In genomic region chr20:49541733-49542513, GRCh38 we compare ENCODE assay signal across 1 cellular context.
TF ChIP-seq lines count a peak whose summit lies in the region.

No MANE protein-coding gene starts in this region.

TF ChIP-seq in K562, 482 proteins besides CTCF, POLR2A, EP300 and RAD21 (continued from another document and continues in another):
- TF ChIP-seq NCOA2 (IDR thresholded peaks at IDR 0.05; ENCODE audit: partially characterized antibody in 2 of 2) (no peak), ZNF274 (IDR thresholded peaks at IDR 0.05; ENCODE audit: borderline replicate concordance, low read depth, low read length) (no peak), RBM14 (IDR thresholded peaks at IDR 0.05; ENCODE audit: borderline replicate concordance, insufficient read depth, low read depth, low read length) (no peak), SIN3A (IDR thresholded peaks at IDR 0.05; ENCODE audit: borderline replicate concordance in 2 of 2, control insufficient read depth in 1 of 2, low read depth in 2 of 2, low read length in 2 of 2) (no peak), ZNF75A (CRISPR knock-in tag; IDR thresholded peaks at IDR 0.05) (no peak), BMI1 (IDR thresholded peaks at IDR 0.05; ENCODE audit: low read length) (no peak), YY1 (IDR thresholded peaks at IDR 0.05; ENCODE audit: borderline replicate concordance in 1 of 3, control insufficient read depth in 1 of 3, extremely low read depth in 1 of 3, insufficient read depth in 3 of 3, insufficient read length in 1 of 3, insufficient replicate concordance in 2 of 3, low read depth in 1 of 3, low read length in 2 of 3) (no peak), SIX5 (IDR thresholded peaks at IDR 0.05; ENCODE audit: borderline replicate concordance in 1 of 2, insufficient read depth in 1 of 2, low read depth in 1 of 2, low read length in 2 of 2) (no peak), TAF15 (IDR thresholded peaks at IDR 0.05; ENCODE audit: low read depth, low read length) (no peak), SAP30 (IDR thresholded peaks at IDR 0.05; ENCODE audit: borderline replicate concordance, insufficient read depth, low read depth, low read length, poor library complexity, severe bottlenecking) (no peak), E2F1 (CRISPR knock-in tag; IDR thresholded peaks at IDR 0.05) (no peak), ZNF778 (CRISPR knock-in tag; IDR thresholded peaks at IDR 0.05) (no peak), SNRNP70 (optimal IDR thresholded peaks at IDR 0.05; ENCODE audit: low read depth, low read length) (no peak), TRIM24 (IDR thresholded peaks at IDR 0.05) (peak; percentile 61 to 66), ZNF592 (IDR thresholded peaks at IDR 0.05) (no peak), RBM39 (optimal IDR thresholded peaks at IDR 0.05; ENCODE audit: low read depth, low read length) (no peak), CREBBP (IDR thresholded peaks at IDR 0.05; ENCODE audit: low read depth, low read length) (no peak), NFIC (IDR thresholded peaks at IDR 0.05) (peak; percentile 23; the same call in 1 of the 2 replicates), ELF2 (CRISPR knock-in tag; IDR thresholded peaks at IDR 0.05) (no peak), ZFP1 (CRISPR knock-in tag; IDR thresholded peaks at IDR 0.05) (no peak), ZNF175 (CRISPR knock-in tag; IDR thresholded peaks at IDR 0.05; ENCODE audit: low read depth) (no peak), MYNN (IDR thresholded peaks at IDR 0.05) (no peak), MYNN (CRISPR knock-in tag; IDR thresholded peaks at IDR 0.05) (no peak), MEF2D (tag; conservative IDR thresholded peaks at IDR 0.05; ENCODE audit: low read depth) (no peak), ARID2 (IDR thresholded peaks at IDR 0.05) (peak; percentile 62; the same call in 1 of the 2 replicates), ZBTB33 (CRISPR knock-in tag; IDR thresholded peaks at IDR 0.05) (no peak), BRF1 (IDR thresholded peaks at IDR 0.05; ENCODE audit: borderline replicate concordance, extremely low read depth, insufficient read length) (no peak), MEIS2 (IDR thresholded peaks at IDR 0.05; ENCODE audit: partially characterized antibody) (no peak), E2F5 (CRISPR knock-in tag; IDR thresholded peaks at IDR 0.05) (no peak), STAT5B (CRISPR knock-in tag; IDR thresholded peaks at IDR 0.05) (no peak), ZNF764 (CRISPR knock-in tag; IDR thresholded peaks at IDR 0.05; ENCODE audit: low read depth) (no peak), ZNF24 (IDR thresholded peaks at IDR 0.05) (no peak), ZNF232 (CRISPR knock-in tag; IDR thresholded peaks at IDR 0.05) (no peak), THRA (IDR thresholded peaks at IDR 0.05) (no peak), ZNF165 (CRISPR knock-in tag; IDR thresholded peaks at IDR 0.05; ENCODE audit: borderline replicate concordance) (no peak), STAT5A (IDR thresholded peaks at IDR 0.05; ENCODE audit: borderline replicate concordance, low read length) (no peak), ZBTB9 (CRISPR knock-in tag; IDR thresholded peaks at IDR 0.05) (no peak), ZNF316 (IDR thresholded peaks at IDR 0.05) (no peak), FOXP1 (CRISPR knock-in tag; IDR thresholded peaks at IDR 0.05) (no peak), FIP1L1 (IDR thresholded peaks at IDR 0.05; ENCODE audit: low read depth, low read length, poor library complexity, severe bottlenecking) (no peak), PHB (CRISPR knock-in tag; IDR thresholded peaks at IDR 0.05) (no peak), ADNP (tag; IDR thresholded peaks at IDR 0.05) (no peak), CREB1 (IDR thresholded peaks at IDR 0.05) (no peak), CREB1 (CRISPR knock-in tag; IDR thresholded peaks at IDR 0.05) (no peak), ZNF507 (tag; conservative IDR thresholded peaks at IDR 0.05) (no peak), ZNF324 (CRISPR knock-in tag; IDR thresholded peaks at IDR 0.05) (no peak), GTF2F1 (IDR thresholded peaks at IDR 0.05; ENCODE audit: low read depth, low read length) (no peak), SAFB (IDR thresholded peaks at IDR 0.05; ENCODE audit: borderline replicate concordance, low read depth, low read length) (no peak), U2AF2 (optimal IDR thresholded peaks at IDR 0.05; ENCODE audit: low read depth, low read length) (no peak), TOE1 (IDR thresholded peaks at IDR 0.05; ENCODE audit: borderline replicate concordance) (no peak), TOE1 (CRISPR knock-in tag; IDR thresholded peaks at IDR 0.05; ENCODE audit: borderline replicate concordance, low read depth) (no peak), ARHGAP35 (IDR thresholded peaks at IDR 0.05; ENCODE audit: partially characterized antibody) (no peak), ESRRA (IDR thresholded peaks at IDR 0.05; ENCODE audit: borderline replicate concordance, low read depth) (no peak), HMG20A (CRISPR knock-in tag; conservative IDR thresholded peaks at IDR 0.05) (no peak), MCM2 (IDR thresholded peaks at IDR 0.05; ENCODE audit: low read depth) (no peak), ZNF212 (CRISPR knock-in tag; IDR thresholded peaks at IDR 0.05) (no peak)
- TF ChIP-seq, protein P1, sequence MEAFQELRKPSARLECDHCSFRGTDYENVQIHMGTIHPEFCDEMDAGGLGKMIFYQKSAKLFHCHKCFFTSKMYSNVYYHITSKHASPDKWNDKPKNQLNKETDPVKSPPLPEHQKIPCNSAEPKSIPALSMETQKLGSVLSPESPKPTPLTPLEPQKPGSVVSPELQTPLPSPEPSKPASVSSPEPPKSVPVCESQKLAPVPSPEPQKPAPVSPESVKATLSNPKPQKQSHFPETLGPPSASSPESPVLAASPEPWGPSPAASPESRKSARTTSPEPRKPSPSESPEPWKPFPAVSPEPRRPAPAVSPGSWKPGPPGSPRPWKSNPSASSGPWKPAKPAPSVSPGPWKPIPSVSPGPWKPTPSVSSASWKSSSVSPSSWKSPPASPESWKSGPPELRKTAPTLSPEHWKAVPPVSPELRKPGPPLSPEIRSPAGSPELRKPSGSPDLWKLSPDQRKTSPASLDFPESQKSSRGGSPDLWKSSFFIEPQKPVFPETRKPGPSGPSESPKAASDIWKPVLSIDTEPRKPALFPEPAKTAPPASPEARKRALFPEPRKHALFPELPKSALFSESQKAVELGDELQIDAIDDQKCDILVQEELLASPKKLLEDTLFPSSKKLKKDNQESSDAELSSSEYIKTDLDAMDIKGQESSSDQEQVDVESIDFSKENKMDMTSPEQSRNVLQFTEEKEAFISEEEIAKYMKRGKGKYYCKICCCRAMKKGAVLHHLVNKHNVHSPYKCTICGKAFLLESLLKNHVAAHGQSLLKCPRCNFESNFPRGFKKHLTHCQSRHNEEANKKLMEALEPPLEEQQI (IDR thresholded peaks at IDR 0.05), result no peak
- TF ChIP-seq, protein P2, sequence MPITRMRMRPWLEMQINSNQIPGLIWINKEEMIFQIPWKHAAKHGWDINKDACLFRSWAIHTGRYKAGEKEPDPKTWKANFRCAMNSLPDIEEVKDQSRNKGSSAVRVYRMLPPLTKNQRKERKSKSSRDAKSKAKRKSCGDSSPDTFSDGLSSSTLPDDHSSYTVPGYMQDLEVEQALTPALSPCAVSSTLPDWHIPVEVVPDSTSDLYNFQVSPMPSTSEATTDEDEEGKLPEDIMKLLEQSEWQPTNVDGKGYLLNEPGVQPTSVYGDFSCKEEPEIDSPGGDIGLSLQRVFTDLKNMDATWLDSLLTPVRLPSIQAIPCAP (CRISPR knock-in tag; IDR thresholded peaks at IDR 0.05; ENCODE audit: borderline replicate concordance), result no peak
- TF ChIP-seq, protein P3, sequence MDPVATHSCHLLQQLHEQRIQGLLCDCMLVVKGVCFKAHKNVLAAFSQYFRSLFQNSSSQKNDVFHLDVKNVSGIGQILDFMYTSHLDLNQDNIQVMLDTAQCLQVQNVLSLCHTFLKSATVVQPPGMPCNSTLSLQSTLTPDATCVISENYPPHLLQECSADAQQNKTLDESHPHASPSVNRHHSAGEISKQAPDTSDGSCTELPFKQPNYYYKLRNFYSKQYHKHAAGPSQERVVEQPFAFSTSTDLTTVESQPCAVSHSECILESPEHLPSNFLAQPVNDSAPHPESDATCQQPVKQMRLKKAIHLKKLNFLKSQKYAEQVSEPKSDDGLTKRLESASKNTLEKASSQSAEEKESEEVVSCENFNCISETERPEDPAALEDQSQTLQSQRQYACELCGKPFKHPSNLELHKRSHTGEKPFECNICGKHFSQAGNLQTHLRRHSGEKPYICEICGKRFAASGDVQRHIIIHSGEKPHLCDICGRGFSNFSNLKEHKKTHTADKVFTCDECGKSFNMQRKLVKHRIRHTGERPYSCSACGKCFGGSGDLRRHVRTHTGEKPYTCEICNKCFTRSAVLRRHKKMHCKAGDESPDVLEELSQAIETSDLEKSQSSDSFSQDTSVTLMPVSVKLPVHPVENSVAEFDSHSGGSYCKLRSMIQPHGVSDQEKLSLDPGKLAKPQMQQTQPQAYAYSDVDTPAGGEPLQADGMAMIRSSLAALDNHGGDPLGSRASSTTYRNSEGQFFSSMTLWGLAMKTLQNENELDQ (CRISPR knock-in tag; IDR thresholded peaks at IDR 0.05; ENCODE audit: borderline replicate concordance), result no peak
